ENCODE assay signal across 12 cellular contexts in genomic region chr10:114412907-114413386, GRCh38. TPM values are rescaled to one million over a fixed set of nuclear protein-coding genes. Genes with fewer than 3 reads are reported as not detected.
A peak's percentile ranks its signal among the peaks of the same experiment; 100 is the strongest.
DNase-seq lines count a peak whose midpoint lies in the region; ATAC-seq and TF ChIP-seq lines count a peak whose summit lies in the region.
"Had no signal": no experiment of that assay in that cellular context is flagged by ENCODE, and none has a peak within 500 bp of the region (broad histone marks: within the 10 kb centered on the region; RNA-seq: fewer than 3 reads in every experiment).

No MANE protein-coding gene starts in this region.

- H3F3A ChIP-seq in PC-9 (ENCODE audit: insufficient read depth, low read depth): peaks cover 36% of the 10 kb centered on the region

- H3K9me3 ChIP-seq in PC-9 (ENCODE audit: insufficient read depth, low read depth) (no peaks in the 10 kb centered on the region), esophagus (ENCODE audit: control insufficient read depth in 2 of 2, insufficient read depth in 1 of 2, low read depth in 1 of 2, low read length in 1 of 2) (no peaks in the 10 kb centered on the region)
- H3K9me3 ChIP-seq: colonic mucosa had no signal

- DNase-seq in PC-9 (peak; percentile 63 to 95), mucosa of gallbladder (ENCODE audit: low spot score) (peak; percentile 33), NCI-H128 (lab: John Stamatoyannopoulos, UW; ENCODE audit: unreplicated experiment) (no peak), NCI-H2029 (lab: John Stamatoyannopoulos, UW) (no peak)
- DNase-seq: AML-193, colonic mucosa, HCEC 1CT, NCI-H1694 treated with DMSO at 0.1 percent for 48 hours had no signal

- H4K20me1 ChIP-seq in PC-9 (ENCODE audit: insufficient read depth): no peaks in the 10 kb centered on the region

- peak overlapping the region; percentile 52 for H3K27ac ChIP-seq in C4-2B
- H3K27ac ChIP-seq in PC-9: peak overlapping the region; percentile 88
- peak overlapping the region; percentile 65 to 77 for H3K27ac ChIP-seq in esophagus (ENCODE audit: low read depth in 2 of 2, low read length in 1 of 2)
- H3K27ac ChIP-seq: colonic mucosa had no signal

- BruUV-seq in PC-9 (replicated peaks; lab: Mats Ljungman, UMichigan): no TSS peak

- POLR2A ChIA-PET in PC-9 (lab: Charles Lee; ENCODE audit: unreplicated experiment): interaction anchor here (0.6 to 0.9 kb wide), 4 partner anchors 9 to 1465 kb away, joined by 3 to 7 read pairs (median 6); no protein-coding TSS in a partner anchor

- H2AFZ ChIP-seq in PC-9: no peak overlapping the region

- 15 to 23% methylated on average over 5 of the region's 5 CpGs for WGBS in esophagus, 2 donors

- no peak for ATAC-seq in GM21786 (IDR thresholded peaks at IDR 0.05; ENCODE audit: unreplicated experiment)
- no peak for ATAC-seq in HG02938 (IDR thresholded peaks at IDR 0.05; ENCODE audit: unreplicated experiment)

- intact Hi-C loops in PC-9 (cut with micrococcal nuclease; ENCODE audit: unreplicated experiment): loop anchor here (1.0 to 5.0 kb wide), 2 partner anchors 92 to 166 kb away; no protein-coding TSS in a partner anchor

- H3K4me1 ChIP-seq in PC-9 (replicated peaks; ENCODE audit: insufficient read depth) (peaks cover 45% of the 10 kb centered on the region), esophagus (ENCODE audit: control insufficient read depth in 2 of 2, insufficient read depth in 2 of 2, low read length in 1 of 2) (peaks cover 0 to 7% of the 10 kb centered on the region in 2 donors)
- H3K4me1 ChIP-seq: colonic mucosa had no signal

- H3K79me2 ChIP-seq in PC-9 (ENCODE audit: low read depth): no peaks in the 10 kb centered on the region

- H3K9me2 ChIP-seq in PC-9 (ENCODE audit: insufficient read depth): no peaks in the 10 kb centered on the region

- H3K27me3 ChIP-seq in PC-9 (ENCODE audit: insufficient read depth, low read depth) (no peaks in the 10 kb centered on the region), esophagus (ENCODE audit: control insufficient read depth in 1 of 2, insufficient read depth in 2 of 2, low read length in 2 of 2) (no peaks in the 10 kb centered on the region)
- H3K27me3 ChIP-seq: colonic mucosa had no signal

- H3K4me3 ChIP-seq in PC-9 (no peak overlapping the region; the same call in 1 of the 2 replicates), esophagus (ENCODE audit: low read depth in 1 of 2, low read length in 2 of 2) (no peak overlapping the region)
- H3K4me3 ChIP-seq: colonic mucosa had no signal

- CTCF ChIA-PET in PC-9 (lab: Charles Lee): no interaction called here

- H3K4me2 ChIP-seq in PC-9: peak overlapping the region; percentile 70

- no peaks in the 10 kb centered on the region for H3K36me3 ChIP-seq in PC-9 (ENCODE audit: low read depth)
- no peaks in the 10 kb centered on the region for H3K36me3 ChIP-seq in esophagus (ENCODE audit: control insufficient read depth in 2 of 2, insufficient read depth in 2 of 2, low read length in 1 of 2)
- H3K36me3 ChIP-seq: colonic mucosa had no signal

- TF ChIP-seq CTCF in C4-2B (conservative IDR thresholded peaks at IDR 0.05): no peak
- TF ChIP-seq CTCF in PC-9 (conservative IDR thresholded peaks at IDR 0.05): no peak

RNA-seq across cellular contexts. Expression of gene AFAP1L2, which starts 8.6 kb away (rescaled TPM):
- 35.4 and 39.9 TPM in 2 replicates for total RNA-seq in PC-9 (2021)
- polyA plus RNA-seq in esophagus: 1 to 10 TPM; 7.8 to 8.2 TPM
- 6.3 TPM for total RNA-seq in mucosa of gallbladder

Comparison
In these comparisons a context has a peak if more than half of its experiments do, and no peak if none do; other contexts are left out.
1. DNase-seq: peak in PC-9 (2 of 2) and mucosa of gallbladder (single experiment); none in NCI-H128 (single experiment) and NCI-H2029 (single experiment).
2. Peak in every context shown above with its lines, with median percentiles within 50 percentile points of each other: H3K27ac ChIP-seq.